13 cellular contexts compared by ENCODE assay signal in the genomic region with DNA sequence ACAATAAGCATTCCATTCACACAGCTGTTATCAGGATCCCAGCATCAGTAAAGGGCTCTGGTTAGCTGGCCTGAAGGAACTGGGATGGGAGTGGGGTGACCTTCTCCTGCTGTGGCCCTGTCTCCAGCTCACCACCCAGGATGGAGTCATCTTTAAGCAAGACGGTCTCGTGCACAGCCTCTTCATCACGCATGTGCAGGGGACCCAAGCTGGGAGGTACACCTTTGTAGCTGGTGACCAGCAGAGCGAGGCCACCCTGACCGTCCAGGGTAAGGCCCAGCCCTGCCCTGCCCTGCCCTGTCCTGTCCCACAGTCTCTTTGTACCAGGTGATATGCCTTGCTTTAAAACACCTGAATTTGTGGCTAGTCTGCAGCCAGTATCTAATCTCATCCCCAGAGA. TPM values are rescaled to one million over a fixed set of nuclear protein-coding genes. Genes with fewer than 3 reads are reported as not detected.
DNase-seq lines count a peak whose midpoint lies in the region; ATAC-seq and TF ChIP-seq lines count a peak whose summit lies in the region.
"Had no signal": no experiment of that assay in that cellular context is flagged by ENCODE, and none has a peak within 500 bp of the region (broad histone marks: within the 10 kb centered on the region; RNA-seq: fewer than 3 reads in every experiment).

No MANE protein-coding gene starts in this region.

- peak overlapping the region; percentile 75 for H3K4me2 ChIP-seq in BLaER1
- no peak overlapping the region for H3K4me2 ChIP-seq in HCT116 (ENCODE audit: low read length)

- CTCF ChIA-PET in HCT116 (lab: Charles Lee), result interaction anchor here (0.7 to 1.4 kb wide), 3 partner anchors 8 to 147 kb away, joined by 3 read pairs; a partner anchor contains a TSS

- TF ChIP-seq EP300 in gastroesophageal sphincter (IDR thresholded peaks at IDR 0.05), result no peak

- TF ChIP-seq POLR2A in HCT116 (IDR thresholded peaks at IDR 0.05; ENCODE audit: borderline replicate concordance, extremely low read depth, insufficient read depth, insufficient read length) (no peak), gastroesophageal sphincter (IDR thresholded peaks at IDR 0.05) (no peak), spleen (IDR thresholded peaks at IDR 0.05) (no peak)

- no TSS peak for BruUV-seq in HCT116 (replicated peaks; lab: Mats Ljungman, UMichigan)

- H3K36me3 ChIP-seq in BLaER1 (no peaks in the 10 kb centered on the region), HCT116 (ENCODE audit: control insufficient read depth in 1 of 2, insufficient read depth in 2 of 2, low read length in 2 of 2) (no peaks in the 10 kb centered on the region), gastroesophageal sphincter (no peaks in the 10 kb centered on the region), spleen (no peaks in the 10 kb centered on the region)

- H3K27ac ChIP-seq in BLaER1 (peak overlapping the region; percentile 75; the same call in 1 of the 2 replicates), HCT116 (ENCODE audit: low read depth, low read length) (no peak overlapping the region), gastroesophageal sphincter (no peak overlapping the region), spleen (no peak overlapping the region)
- H3K27ac ChIP-seq: HL-60 had no signal

- H4K20me1 ChIP-seq in BLaER1 (no peaks in the 10 kb centered on the region), HCT116 (ENCODE audit: insufficient read depth) (no peaks in the 10 kb centered on the region)

- no peak overlapping the region for H3K4me3 ChIP-seq in BLaER1
- no peak overlapping the region for H3K4me3 ChIP-seq in HCT116 (replicated peaks in 1 of 2; ENCODE audit: low read depth in 1 of 2, low read length in 2 of 2)
- H3K4me3 ChIP-seq in gastroesophageal sphincter, result no peak overlapping the region
- no peak overlapping the region for H3K4me3 ChIP-seq in spleen

- TF ChIP-seq CTCF in HCT116 (IDR thresholded peaks at IDR 0.05 in 2 of 3, conservative IDR thresholded peaks at IDR 0.05 in 1 of 3; ENCODE audit: borderline replicate concordance in 1 of 3, insufficient read depth in 1 of 3, low read depth in 2 of 3, low read length in 2 of 3) (no peak), gastroesophageal sphincter (IDR thresholded peaks at IDR 0.05) (no peak), spleen (IDR thresholded peaks at IDR 0.05 in 8 of 11, conservative IDR thresholded peaks at IDR 0.05 in 3 of 11) (no peak)

- no peaks in the 10 kb centered on the region for H3K79me2 ChIP-seq in HCT116 (ENCODE audit: insufficient read depth, low read length)

- H3K4me1 ChIP-seq in BLaER1, result peaks cover 35% of the 10 kb centered on the region
- no peaks in the 10 kb centered on the region for H3K4me1 ChIP-seq in HCT116 (ENCODE audit: control insufficient read depth in 1 of 2, insufficient read depth in 2 of 2, low read length in 2 of 2)
- no peaks in the 10 kb centered on the region for H3K4me1 ChIP-seq in gastroesophageal sphincter
- H3K4me1 ChIP-seq in spleen, result no peaks in the 10 kb centered on the region

- H3K27me3 ChIP-seq in BLaER1, result no peaks in the 10 kb centered on the region
- peaks cover 8% of the 10 kb centered on the region; the same call in 1 of the 2 replicates for H3K27me3 ChIP-seq in HCT116 (ENCODE audit: insufficient read depth, low read length)
- H3K27me3 ChIP-seq in gastroesophageal sphincter, result no peaks in the 10 kb centered on the region
- peaks cover 0 to 23% (median 0%) of the 10 kb centered on the region in 7 donors for H3K27me3 ChIP-seq in spleen (replicated peaks in 1 of 7)

- DNase-seq in HCT116 (ENCODE audit: low read depth, low spot score) (no peak), spleen (peak; percentile 50), NOMO-1 treated with DMSO at 0.1 percent for 48 hours (lab: John Stamatoyannopoulos, UW; ENCODE audit: unreplicated experiment) (no peak)
- DNase-seq: C1 segment of cervical spinal cord, DMS 273 treated with DMSO at 0.1 percent for 48 hours, NCI-H446 treated with DMSO at 0.1 percent for 48 hours, NCI-H774, SHP77 treated with DMSO at 0.1 percent for 48 hours had no signal

- H3K9ac ChIP-seq in BLaER1, result no peak overlapping the region
- H3K9ac ChIP-seq in HCT116 (ENCODE audit: low read length), result no peak overlapping the region

- no peak for TF ChIP-seq RAD21 in HCT116 (IDR thresholded peaks at IDR 0.05; ENCODE audit: low read depth)

- H3K9me3 ChIP-seq in BLaER1 (no peaks in the 10 kb centered on the region), HCT116 (ENCODE audit: control insufficient read depth in 1 of 2, insufficient read depth in 1 of 2, low read depth in 1 of 2, low read length in 2 of 2) (no peaks in the 10 kb centered on the region), gastroesophageal sphincter (no peaks in the 10 kb centered on the region), spleen (no peaks in the 10 kb centered on the region)

- intact Hi-C loops in HCT116 (cut with micrococcal nuclease) (no loop called here), spleen (cut with DNase I; ENCODE audit: low total_unique reads) (no loop called here)

- POLR2A ChIA-PET in HCT116 (lab: Charles Lee), result no interaction called here

- no peak overlapping the region for H2AFZ ChIP-seq in HCT116 (ENCODE audit: low read depth, low read length, poor library complexity, severe bottlenecking)

- H3K9me2 ChIP-seq in HCT116 (ENCODE audit: insufficient read depth), result no peaks in the 10 kb centered on the region

- RAD21 ChIA-PET in HCT116 (lab: Charles Lee; ENCODE audit: low non-redundant PET in 1 of 2, low total read pairs in 2 of 2, uncharacterized antibody in 2 of 2, unreplicated experiment in 2 of 2), result no interaction called here

- 80 to 87% methylated on average over 1 to 4 of the region's 5 CpGs for WGBS in gastroesophageal sphincter (ENCODE audit: low coverage in 1 of 2), 2 donors
- 73 to 93% (median 84%) methylated on average over 5 of the region's 5 CpGs for WGBS in spleen, 5 donors

- peak; percentile 18; the same call in 1 of the 2 replicates for ATAC-seq in HCT116
- peak; percentile 8 for ATAC-seq in gastroesophageal sphincter
- ATAC-seq in GM21723 (IDR thresholded peaks at IDR 0.05; ENCODE audit: unreplicated experiment), result no peak
- ATAC-seq in GM19328 (IDR thresholded peaks at IDR 0.05; ENCODE audit: unreplicated experiment), result no peak

TF ChIP-seq in HCT116, 20 proteins besides CTCF, POLR2A, EP300 and RAD21 (continues in another document):
- TF ChIP-seq ZFX (IDR thresholded peaks at IDR 0.05) (no peak), POLR2AphosphoS5 (IDR thresholded peaks at IDR 0.05; ENCODE audit: low read depth, low read length) (no peak), JUND (IDR thresholded peaks at IDR 0.05) (no peak), ZNF274 (IDR thresholded peaks at IDR 0.05; ENCODE audit: low read depth, low read length) (no peak), EZH2phosphoT487 (IDR thresholded peaks at IDR 0.05; ENCODE audit: borderline replicate concordance) (no peak), CBX3 (IDR thresholded peaks at IDR 0.05; ENCODE audit: low read depth) (no peak), SP1 (IDR thresholded peaks at IDR 0.05; ENCODE audit: low read depth) (no peak), CEBPB (IDR thresholded peaks at IDR 0.05; ENCODE audit: low read depth) (no peak), YY1 (IDR thresholded peaks at IDR 0.05; ENCODE audit: extremely low read depth, insufficient replicate concordance, low read depth, low read length) (no peak)
- TF ChIP-seq, protein P1, sequence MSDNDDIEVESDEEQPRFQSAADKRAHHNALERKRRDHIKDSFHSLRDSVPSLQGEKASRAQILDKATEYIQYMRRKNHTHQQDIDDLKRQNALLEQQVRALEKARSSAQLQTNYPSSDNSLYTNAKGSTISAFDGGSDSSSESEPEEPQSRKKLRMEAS (IDR thresholded peaks at IDR 0.05), result no peak
- TF ChIP-seq, protein P2, sequence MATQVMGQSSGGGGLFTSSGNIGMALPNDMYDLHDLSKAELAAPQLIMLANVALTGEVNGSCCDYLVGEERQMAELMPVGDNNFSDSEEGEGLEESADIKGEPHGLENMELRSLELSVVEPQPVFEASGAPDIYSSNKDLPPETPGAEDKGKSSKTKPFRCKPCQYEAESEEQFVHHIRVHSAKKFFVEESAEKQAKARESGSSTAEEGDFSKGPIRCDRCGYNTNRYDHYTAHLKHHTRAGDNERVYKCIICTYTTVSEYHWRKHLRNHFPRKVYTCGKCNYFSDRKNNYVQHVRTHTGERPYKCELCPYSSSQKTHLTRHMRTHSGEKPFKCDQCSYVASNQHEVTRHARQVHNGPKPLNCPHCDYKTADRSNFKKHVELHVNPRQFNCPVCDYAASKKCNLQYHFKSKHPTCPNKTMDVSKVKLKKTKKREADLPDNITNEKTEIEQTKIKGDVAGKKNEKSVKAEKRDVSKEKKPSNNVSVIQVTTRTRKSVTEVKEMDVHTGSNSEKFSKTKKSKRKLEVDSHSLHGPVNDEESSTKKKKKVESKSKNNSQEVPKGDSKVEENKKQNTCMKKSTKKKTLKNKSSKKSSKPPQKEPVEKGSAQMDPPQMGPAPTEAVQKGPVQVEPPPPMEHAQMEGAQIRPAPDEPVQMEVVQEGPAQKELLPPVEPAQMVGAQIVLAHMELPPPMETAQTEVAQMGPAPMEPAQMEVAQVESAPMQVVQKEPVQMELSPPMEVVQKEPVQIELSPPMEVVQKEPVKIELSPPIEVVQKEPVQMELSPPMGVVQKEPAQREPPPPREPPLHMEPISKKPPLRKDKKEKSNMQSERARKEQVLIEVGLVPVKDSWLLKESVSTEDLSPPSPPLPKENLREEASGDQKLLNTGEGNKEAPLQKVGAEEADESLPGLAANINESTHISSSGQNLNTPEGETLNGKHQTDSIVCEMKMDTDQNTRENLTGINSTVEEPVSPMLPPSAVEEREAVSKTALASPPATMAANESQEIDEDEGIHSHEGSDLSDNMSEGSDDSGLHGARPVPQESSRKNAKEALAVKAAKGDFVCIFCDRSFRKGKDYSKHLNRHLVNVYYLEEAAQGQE (IDR thresholded peaks at IDR 0.05; ENCODE audit: low read depth), result no peak
- TF ChIP-seq, protein P3, sequence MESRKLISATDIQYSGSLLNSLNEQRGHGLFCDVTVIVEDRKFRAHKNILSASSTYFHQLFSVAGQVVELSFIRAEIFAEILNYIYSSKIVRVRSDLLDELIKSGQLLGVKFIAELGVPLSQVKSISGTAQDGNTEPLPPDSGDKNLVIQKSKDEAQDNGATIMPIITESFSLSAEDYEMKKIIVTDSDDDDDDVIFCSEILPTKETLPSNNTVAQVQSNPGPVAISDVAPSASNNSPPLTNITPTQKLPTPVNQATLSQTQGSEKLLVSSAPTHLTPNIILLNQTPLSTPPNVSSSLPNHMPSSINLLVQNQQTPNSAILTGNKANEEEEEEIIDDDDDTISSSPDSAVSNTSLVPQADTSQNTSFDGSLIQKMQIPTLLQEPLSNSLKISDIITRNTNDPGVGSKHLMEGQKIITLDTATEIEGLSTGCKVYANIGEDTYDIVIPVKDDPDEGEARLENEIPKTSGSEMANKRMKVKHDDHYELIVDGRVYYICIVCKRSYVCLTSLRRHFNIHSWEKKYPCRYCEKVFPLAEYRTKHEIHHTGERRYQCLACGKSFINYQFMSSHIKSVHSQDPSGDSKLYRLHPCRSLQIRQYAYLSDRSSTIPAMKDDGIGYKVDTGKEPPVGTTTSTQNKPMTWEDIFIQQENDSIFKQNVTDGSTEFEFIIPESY (IDR thresholded peaks at IDR 0.05; ENCODE audit: extremely low read depth, insufficient replicate concordance, low read length), result no peak

RNA-seq across cellular contexts. Expression of a gene that starts 24.3 kb away (rescaled TPM):
- not detected for total RNA-seq in HCT116 (2021; ENCODE audit: unreplicated experiment)
- 0.12 and 0.14 TPM in 2 replicates for polyA plus RNA-seq in HCT116 (2012)
- not detected for total RNA-seq in gastroesophageal sphincter
- not detected for total RNA-seq in spleen
- under 1 TPM; 0.02 to 0.03 (median 0.02) TPM for polyA plus RNA-seq in spleen

Comparison
In these comparisons a context has a peak if more than half of its experiments do, and no peak if none do; other contexts are left out.
1. ATAC-seq: peak in HCT116 (single experiment) and gastroesophageal sphincter (single experiment); none in GM21723 (single experiment) and GM19328 (single experiment).